34 cellular contexts compared by ENCODE assay signal in the genomic region with DNA sequence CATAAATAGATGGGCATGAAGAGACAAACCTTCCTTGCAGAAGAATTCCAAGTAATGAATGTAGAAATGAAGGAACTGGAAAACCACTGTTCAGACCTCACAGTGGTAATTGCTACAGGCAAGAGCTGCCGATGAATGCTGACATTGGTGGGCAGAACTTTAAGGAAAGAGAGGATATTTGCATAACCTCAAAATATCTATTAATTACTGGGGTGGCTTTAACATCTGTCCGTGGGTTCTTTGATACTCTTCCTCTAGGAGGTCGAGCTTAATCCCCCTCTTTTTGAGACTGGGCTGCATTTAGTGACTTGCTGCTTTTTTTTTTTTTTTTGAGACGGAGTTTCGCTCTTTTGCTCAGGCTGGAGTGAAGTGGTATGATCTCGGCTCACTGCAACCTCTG. TPM values are rescaled to one million over a fixed set of nuclear protein-coding genes. Genes with fewer than 3 reads are reported as not detected.
"Had no signal": no experiment of that assay in that cellular context is flagged by ENCODE, and none has a peak within 500 bp of the region (broad histone marks: within the 10 kb centered on the region; RNA-seq: fewer than 3 reads in every experiment).

No MANE protein-coding gene starts in this region.

- H3K9me3 ChIP-seq: heart right ventricle, left lung, neutrophil, ovary, sigmoid colon, stomach, thyroid gland, upper lobe of right lung had no signal

- H3K36me3 Mint-ChIP-seq: activated CD4-positive, alpha-beta memory T cell treated with anti-CD3 and anti-CD28 coated beads for 36 hours; mesothelial cell of epicardium; naive B cell; stimulated activated naive B cell treated with anti-CD40 and anti-IgM and Interleukin-4, amounts not matched to agents 10 μg/mL and 1 μg/mL and 100 μg/mL, for 72 hours had no signal

- H3K4me3 ChIP-seq: heart right ventricle, left lung, lung, ovary, sigmoid colon, stomach, thyroid gland, upper lobe of right lung had no signal

- H3K27ac Mint-ChIP-seq: activated CD4-positive, alpha-beta memory T cell treated with anti-CD3 and anti-CD28 coated beads for 36 hours; activated CD4-positive, alpha-beta T cell treated with anti-CD3 and anti-CD28 coated beads, Interleukin-2, amount 10 ng/mL, durations not matched to agents 24 days and 14 days; activated T-helper 1 cell treated with anti-CD3 and anti-CD28 coated beads, Interleukin-12 subunit alpha, Interleukin-12 subunit beta, Interleukin-2, Interleukin-4 antibody, amounts not matched to agents 30 ng/mL and 10 ng/mL and 1 ng/mL, durations not matched to agents 14 hours and 24 hours and 36 hours; endodermal cell; mesothelial cell of epicardium; nephron progenitor cell; progenitor cell of endocrine pancreas; stimulated activated naive B cell treated with anti-CD40 and anti-IgM and Interleukin-4, amounts not matched to agents 10 μg/mL and 1 μg/mL and 100 μg/mL, for 72 hours; T-helper 1 cell treated with Interleukin-12 subunit alpha and Interleukin-12 subunit beta and Interleukin-4 antibody, amounts not matched to agents 30 μg/mL and 1 μg/mL, for 36 hours had no signal

- H3K36me3 ChIP-seq: heart right ventricle, left lung, neutrophil, ovary, sigmoid colon, stomach, thyroid gland, upper lobe of right lung, WERI-Rb-1 had no signal

- H3K4me1 Mint-ChIP-seq: activated CD4-positive, alpha-beta T cell treated with anti-CD3 and anti-CD28 coated beads, Interleukin-2, amount 10 ng/mL, durations not matched to agents 24 days and 14 days; endodermal cell; mesothelial cell of epicardium had no signal

- H3K4me1 ChIP-seq: foreskin keratinocyte, thyroid gland, upper lobe of right lung had no signal

- H3K4me3 Mint-ChIP-seq: activated CD4-positive, alpha-beta memory T cell treated with anti-CD3 and anti-CD28 coated beads for 36 hours; activated CD4-positive, alpha-beta T cell treated with anti-CD3 and anti-CD28 coated beads, Interleukin-2, amount 10 ng/mL, durations not matched to agents 24 days and 14 days; activated T-helper 1 cell treated with anti-CD3 and anti-CD28 coated beads, Interleukin-12 subunit alpha, Interleukin-12 subunit beta, Interleukin-2, Interleukin-4 antibody, amounts not matched to agents 30 ng/mL and 10 ng/mL and 1 ng/mL, durations not matched to agents 14 hours and 24 hours and 36 hours; endodermal cell; mesothelial cell of epicardium; nephron progenitor cell; T-helper 1 cell treated with Interleukin-12 subunit alpha and Interleukin-12 subunit beta and Interleukin-4 antibody, amounts not matched to agents 30 μg/mL and 1 μg/mL, for 36 hours had no signal

- H3K27me3 Mint-ChIP-seq: activated CD4-positive, alpha-beta memory T cell treated with anti-CD3 and anti-CD28 coated beads for 36 hours had no signal

- H3K9me3 Mint-ChIP-seq: activated CD4-positive, alpha-beta memory T cell treated with anti-CD3 and anti-CD28 coated beads for 36 hours; activated CD4-positive, alpha-beta T cell treated with anti-CD3 and anti-CD28 coated beads, Interleukin-2, amount 10 ng/mL, durations not matched to agents 24 days and 14 days; activated T-helper 1 cell treated with anti-CD3 and anti-CD28 coated beads, Interleukin-12 subunit alpha, Interleukin-12 subunit beta, Interleukin-2, Interleukin-4 antibody, amounts not matched to agents 30 ng/mL and 10 ng/mL and 1 ng/mL, durations not matched to agents 14 hours and 24 hours and 36 hours; endodermal cell; mesothelial cell of epicardium; naive B cell; nephron progenitor cell; stimulated activated naive B cell treated with anti-CD40 and anti-IgM and Interleukin-4, amounts not matched to agents 10 μg/mL and 1 μg/mL and 100 μg/mL, for 72 hours; T-helper 1 cell treated with Interleukin-12 subunit alpha and Interleukin-12 subunit beta and Interleukin-4 antibody, amounts not matched to agents 30 μg/mL and 1 μg/mL, for 36 hours had no signal

- H3K27ac ChIP-seq: foreskin keratinocyte, heart right ventricle, left lung, neutrophil, ovary, sigmoid colon, stomach, thyroid gland, upper lobe of right lung, WERI-Rb-1 had no signal

- H3K27me3 ChIP-seq: foreskin keratinocyte, neutrophil, ovary, thyroid gland, upper lobe of right lung had no signal

- ATAC-seq: esophagus mucosa, foreskin keratinocyte, heart right ventricle, left lung, upper lobe of right lung had no signal

- DNase-seq: activated CD4-positive, alpha-beta memory T cell treated with anti-CD3 and anti-CD28 coated beads for 36 hours; activated CD4-positive, alpha-beta T cell treated with anti-CD3 and anti-CD28 coated beads, Interleukin-2, amount 10 ng/mL, durations not matched to agents 24 days and 14 days; activated CD4-positive, CD25-positive, alpha-beta regulatory T cell treated with anti-CD3 and anti-CD28 coated beads, Interleukin-2, amount 50 U/mL, for 72 hours; activated CD8-positive, alpha-beta memory T cell treated with anti-CD3 and anti-CD28 coated beads, Interleukin-2, amount 50 U/mL, for 4 hours; activated effector memory CD4-positive, alpha-beta T cell treated with anti-CD3 and anti-CD28 coated beads, Interleukin-2, amount 50 U/mL, for 16 hours; activated naive CD4-positive, alpha-beta T cell treated with anti-CD3 and anti-CD28 coated beads, Interleukin-2, amount 50 U/mL, for 16 hours; activated T-cell treated with anti-CD3 and anti-CD28 coated beads, Interleukin-2, amount 50 U/mL, for 1 hour; amygdala; central memory CD4-positive, alpha-beta T cell; endodermal cell; foreskin keratinocyte; heart right ventricle; kidney glomerular epithelial cell; nephron progenitor cell; ovary; sigmoid colon; small intestine; stimulated activated CD4-positive, alpha-beta T cell treated with anti-CD3 and anti-CD28 coated beads, Interleukin-15, amount 100 ng/mL, for 24 hours; stimulated activated CD4-positive, alpha-beta T cell treated with anti-CD3 and anti-CD28 coated beads, Interleukin-2, amount 100 ng/mL, for 24 hours; stomach; T-helper 9 cell; thyroid gland; upper lobe of right lung; WERI-Rb-1 had no signal

RNA-seq across cellular contexts. Expression of a gene that starts 34.7 kb away (rescaled TPM):
- total RNA-seq: foreskin keratinocyte had no signal
- polyA plus RNA-seq: foreskin keratinocyte had no signal
